ENCODE assay signal across 16 cellular contexts in the genomic region with DNA sequence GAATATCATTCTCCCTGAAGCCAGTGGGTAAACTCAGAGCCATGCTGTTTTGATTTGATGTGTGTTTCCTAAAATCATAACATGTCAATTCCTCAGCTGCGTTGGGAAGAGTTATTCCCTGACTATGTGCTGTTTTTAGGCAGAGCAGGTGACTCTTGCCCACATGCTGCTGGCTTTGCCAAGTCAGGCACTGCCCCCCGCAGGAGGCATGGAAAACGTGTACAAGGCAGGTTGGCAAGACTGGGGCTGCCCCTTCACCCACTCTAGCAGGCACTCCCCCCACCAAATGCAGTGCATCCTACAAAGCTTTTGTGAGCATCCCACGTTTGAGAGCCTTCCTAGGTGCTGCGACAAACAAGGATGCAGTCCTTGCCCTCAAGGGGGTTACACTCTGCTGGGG. TPM values are rescaled to one million over a fixed set of nuclear protein-coding genes. Genes with fewer than 3 reads are reported as not detected.
A peak's percentile ranks its signal among the peaks of the same experiment; 100 is the strongest.
DNase-seq lines count a peak whose midpoint lies in the region; ATAC-seq and TF ChIP-seq lines count a peak whose summit lies in the region.
"Had no signal": no experiment of that assay in that cellular context is flagged by ENCODE, and none has a peak within 500 bp of the region (broad histone marks: within the 10 kb centered on the region; RNA-seq: fewer than 3 reads in every experiment).

No MANE protein-coding gene starts in this region.

- 76% methylated on average over 5 of the region's 5 CpGs for WGBS in right cardiac atrium
- WGBS in thyroid gland, 2 donors: 60 to 63% methylated on average over 5 of the region's 5 CpGs

- intact Hi-C loops in right cardiac atrium (cut with DNase I): loop anchor here in 1 of 4 donors (5.0 kb wide), 1 partner anchor 48 kb away; no protein-coding TSS in a partner anchor
- intact Hi-C loops in Right ventricle myocardium superior (cut with DNase I): no loop called here
- intact Hi-C loops in thyroid gland (cut with DNase I): no loop called here

- no peak for ATAC-seq in right cardiac atrium
- no peak for ATAC-seq in Right ventricle myocardium superior (ENCODE audit: poor library complexity)
- ATAC-seq: activated naive CD8-positive, alpha-beta T cell treated with anti-CD3 and anti-CD28 coated beads, Interleukin-2, amount 50 U/mL, for 24 hours; activated T-cell treated with anti-CD3 and anti-CD28 coated beads, Interleukin-2, amount 50 U/mL, for 4 hours; left cardiac atrium had no signal

- H3K9me3 ChIP-seq in right cardiac atrium (ENCODE audit: control insufficient read depth, low read length) (no peaks in the 10 kb centered on the region), thyroid gland (no peaks in the 10 kb centered on the region)

- in situ Hi-C loops in astrocyte of the spinal cord (cut with HindIII; ENCODE audit: low sequenced_read_pairs): no loop called here

- no peak overlapping the region for H2AFZ ChIP-seq in KMS-11 (ENCODE audit: low read depth)

- no peak for TF ChIP-seq POLR2A in thyroid gland (IDR thresholded peaks at IDR 0.05)

- no peak overlapping the region for H3K9ac ChIP-seq in KMS-11

- peak; percentile 34 for TF ChIP-seq CTCF in KMS-11 (conservative IDR thresholded peaks at IDR 0.05; ENCODE audit: low read depth, low read length)
- peak; percentile 3 for TF ChIP-seq CTCF in astrocyte of the spinal cord (IDR thresholded peaks at IDR 0.05; ENCODE audit: low read depth, low read length)
- peak in 2 of 6 experiments; percentile 23 to 26 for TF ChIP-seq CTCF in thyroid gland (IDR thresholded peaks at IDR 0.05)

- DNase-seq in right cardiac atrium (no peak), Right ventricle myocardium superior (no peak), astrocyte of the spinal cord (ENCODE audit: low read depth, low spot score) (no peak), thyroid gland (peak in 1 of 2 donors; percentile 50), NCI-H1092 treated with DMSO at 0.1 percent for 48 hours (lab: John Stamatoyannopoulos, UW) (no peak), SIG-M5 (lab: John Stamatoyannopoulos, UW) (no peak), kidney tubule cell (ENCODE audit: low spot score) (no peak)
- DNase-seq: activated CD4-positive, alpha-beta T cell treated with anti-CD3 and anti-CD28 coated beads, Interleukin-2, amount 50 U/mL, for 1 hour; activated naive CD8-positive, alpha-beta T cell treated with anti-CD3 and anti-CD28 coated beads, Interleukin-2, amount 50 U/mL, for 24 hours; activated T-cell treated with anti-CD3 and anti-CD28 coated beads, Interleukin-2, amount 50 U/mL, for 4 hours; effector memory CD4-positive, alpha-beta T cell; left cardiac atrium; NCI-H1105; SHP77 treated with DMSO at 0.1 percent for 48 hours; stimulated activated CD4-positive, alpha-beta T cell treated with anti-CD3 and anti-CD28 coated beads, Interleukin-2, amount 100 ng/mL, for 48 hours had no signal

- H3K4me1 ChIP-seq in right cardiac atrium (ENCODE audit: control insufficient read depth, insufficient read depth, low read length) (peaks cover 9% of the 10 kb centered on the region), KMS-11 (ENCODE audit: low read depth, poor library complexity, severe bottlenecking) (no peaks in the 10 kb centered on the region), thyroid gland (peaks cover 56 to 77% of the 10 kb centered on the region in 2 donors)

- H3K36me3 ChIP-seq in KMS-11 (ENCODE audit: insufficient read depth): no peaks in the 10 kb centered on the region
- no peaks in the 10 kb centered on the region for H3K36me3 ChIP-seq in thyroid gland

- H3K27me3 ChIP-seq in right cardiac atrium (ENCODE audit: control insufficient read depth, insufficient read depth) (no peaks in the 10 kb centered on the region), KMS-11 (ENCODE audit: insufficient read depth, low read depth) (no peaks in the 10 kb centered on the region), thyroid gland (no peaks in the 10 kb centered on the region)

- H3K4me2 ChIP-seq in KMS-11: no peak overlapping the region

- no peak overlapping the region for H3K4me3 ChIP-seq in right cardiac atrium (ENCODE audit: low read length)
- no peak overlapping the region for H3K4me3 ChIP-seq in KMS-11 (IDR thresholded peaks at IDR 0.05; ENCODE audit: insufficient read depth, low read depth, low read length)
- H3K4me3 ChIP-seq in astrocyte of the spinal cord (ENCODE audit: low read depth, low read length): no peak overlapping the region
- H3K4me3 ChIP-seq in thyroid gland (replicated peaks in 1 of 3): no peak overlapping the region

- no peaks in the 10 kb centered on the region for H3K79me2 ChIP-seq in KMS-11 (ENCODE audit: insufficient read depth, low read depth)

- H4K20me1 ChIP-seq in KMS-11 (ENCODE audit: insufficient read depth): no peaks in the 10 kb centered on the region

- H3K27ac ChIP-seq in right cardiac atrium (ENCODE audit: low read length): peak overlapping the region; percentile 19
- no peak overlapping the region for H3K27ac ChIP-seq in KMS-11
- peak overlapping the region; percentile 87 to 92 (median 91) for H3K27ac ChIP-seq in thyroid gland

RNA-seq across cellular contexts. Expression of gene NAT9, which starts 38.3 kb away (rescaled TPM):
- total RNA-seq in right cardiac atrium (10 to 100 TPM; 21.7 to 31.1 (median 25.0) TPM), Right ventricle myocardium superior (18.6 TPM), thyroid gland (10 to 100 TPM; 33.1 to 46.5 (median 41.4) TPM)
- 16.8 TPM for polyA plus RNA-seq in right cardiac atrium

RNA-seq across cellular contexts. Expression of gene GRIN2C, which starts 45.2 kb away (rescaled TPM):
- 10 to 100 TPM; 30.4 to 62.8 (median 51.3) TPM for total RNA-seq in right cardiac atrium
- 31.4 TPM for polyA plus RNA-seq in right cardiac atrium
- 0.65 TPM for total RNA-seq in Right ventricle myocardium superior
- 100 to 1,000 TPM in 2 of 4 donors, 10 to 100 TPM in 2; 63.4 to 120 (median 94.0) TPM for total RNA-seq in thyroid gland

RNA-seq across cellular contexts. Expression of gene FDXR, which starts 58.3 kb away (rescaled TPM):
- total RNA-seq in right cardiac atrium (10 to 100 TPM in 1 of 4 donors, 1 to 10 TPM in 3; 4.9 to 10.5 (median 7.1) TPM), Right ventricle myocardium superior (4.6 TPM), thyroid gland (10 to 100 TPM in 2 of 4 donors, 1 to 10 TPM in 2; 5.9 to 18.6 (median 10.2) TPM)
- polyA plus RNA-seq in right cardiac atrium: 9.9 TPM

Comparison
In these comparisons a context has a peak if more than half of its experiments do, and no peak if none do; other contexts are left out.
1. RNA of gene GRIN2C, which starts 45.2 kb away (total RNA-seq): 63.4 to 120 TPM in thyroid gland and 30.4 to 62.8 TPM in right cardiac atrium; 0.65 TPM in Right ventricle myocardium superior (single experiment); every median in the first group is over 10 times any median in the second.